ENCODE assay signal across 23 cellular contexts in genomic region chr4:7109169-7109568, GRCh38.
"Had no signal": no experiment of that assay in that cellular context is flagged by ENCODE, and none has a peak within 500 bp of the region (broad histone marks: within the 10 kb centered on the region; RNA-seq: fewer than 3 reads in every experiment).

No MANE protein-coding gene starts in this region.

- DNase-seq: hypothalamus; immature natural killer cell; kidney; left colon; left lung; nucleus accumbens; stimulated activated CD4-positive, alpha-beta T cell treated with anti-CD3 and anti-CD28 coated beads, Interleukin-2, amount 100 ng/mL, for 24 hours; stimulated activated CD4-positive, alpha-beta T cell treated with anti-CD3 and anti-CD28 coated beads, Interleukin-4, amount 100 ng/mL, for 1 hour; stimulated activated naive CD4-positive, alpha-beta T cell; trophoblast cell; uterus had no signal

- H3K9me3 Mint-ChIP-seq: immature natural killer cell; stimulated activated naive CD8-positive, alpha-beta T cell treated with anti-CD3 and anti-CD28 coated beads, Interleukin-15, Interleukin-2, amounts not matched to agents 100 ng/mL and 50 ng/mL, for 24 hours had no signal

- H3K4me3 ChIP-seq: left lung, pancreas, right atrium auricular region, right lobe of liver, smooth muscle cell, suprapubic skin, thoracic aorta, tibial artery, uterus had no signal

- FAIRE-seq: islet of Langerhans, kidney, pancreas had no signal

- H3K4me1 Mint-ChIP-seq: immature natural killer cell, memory B cell had no signal

- H3K9me3 ChIP-seq: left lung, pancreas, right atrium auricular region, right lobe of liver, suprapubic skin, thoracic aorta, tibial artery, uterus had no signal

- H3K27ac Mint-ChIP-seq: immature natural killer cell; memory B cell; nephron; stimulated activated naive CD8-positive, alpha-beta T cell treated with anti-CD3 and anti-CD28 coated beads, Interleukin-15, Interleukin-2, amounts not matched to agents 100 ng/mL and 50 ng/mL, for 24 hours had no signal

- H3K4me1 ChIP-seq: left lung, pancreas, right atrium auricular region, suprapubic skin, uterus had no signal

- H3K27me3 ChIP-seq: left lung, pancreas, right atrium auricular region, right lobe of liver, suprapubic skin, tibial artery, uterus had no signal

- ATAC-seq: left colon; left lung; naive thymus-derived CD8-positive, alpha-beta T cell; pancreas; right lobe of liver had no signal

- H3K36me3 Mint-ChIP-seq: immature natural killer cell had no signal

- H3K4me2 ChIP-seq: smooth muscle cell had no signal

- H3K4me3 Mint-ChIP-seq: immature natural killer cell; memory B cell; naive thymus-derived CD8-positive, alpha-beta T cell; nephron; stimulated activated naive CD8-positive, alpha-beta T cell treated with anti-CD3 and anti-CD28 coated beads, Interleukin-15, Interleukin-2, amounts not matched to agents 100 ng/mL and 50 ng/mL, for 24 hours had no signal

- H3K27me3 Mint-ChIP-seq: stimulated activated naive CD8-positive, alpha-beta T cell treated with anti-CD3 and anti-CD28 coated beads, Interleukin-15, Interleukin-2, amounts not matched to agents 100 ng/mL and 50 ng/mL, for 24 hours had no signal

- H3K27ac ChIP-seq: left lung, pancreas, right atrium auricular region, right lobe of liver, suprapubic skin, thoracic aorta, tibial artery, uterus had no signal

- H3K36me3 ChIP-seq: left lung, pancreas, right atrium auricular region, right lobe of liver, suprapubic skin, thoracic aorta, tibial artery, uterus had no signal
